ENCODE assay signal across 22 cellular contexts in genomic region chr15:65494066-65494465, GRCh38.
"Had no signal": no experiment of that assay in that cellular context is flagged by ENCODE, and none has a peak within 500 bp of the region (broad histone marks: within the 10 kb centered on the region; RNA-seq: fewer than 3 reads in every experiment).

No MANE protein-coding gene starts in this region.

- ATAC-seq: K562 had no signal

- DNase-seq: Kasumi-1, MM.1S, NCI-H1092 treated with DMSO at 0.1 percent for 48 hours, NCI-H1436, NCI-H187, NCI-H2029, NCI-H2081 treated with DMSO at 0.1 percent for 48 hours, NCI-H226, NCI-H446, NCI-H510A, NCI-H524 treated with DMSO at 0.1 percent for 48 hours, NCI-H69, NCI-H774, Right ventricle myocardium superior, RPMI8226, SIG-M5, SK-N-SH, SW 1271 had no signal

- H3K27me3 Mint-ChIP-seq: IgD-negative memory B cell had no signal

- H3K4me3 Mint-ChIP-seq: IgD-negative memory B cell had no signal

- H3K27ac ChIP-seq: HL-60, KMS-11 had no signal

- H3K9me3 ChIP-seq: SK-N-SH had no signal

- H3K9me3 Mint-ChIP-seq: IgD-negative memory B cell had no signal

- H3K4me3 ChIP-seq: K562 had no signal
